Comparison of ENCODE assay signal across 10 cellular contexts in genomic region chr5:179802950-179803562, GRCh38. TPM values are rescaled to one million over a fixed set of nuclear protein-coding genes. Genes with fewer than 3 reads are reported as not detected.
DNase-seq lines count a peak whose midpoint lies in the region; ATAC-seq and TF ChIP-seq lines count a peak whose summit lies in the region.
"Had no signal": no experiment of that assay in that cellular context is flagged by ENCODE, and none has a peak within 500 bp of the region (broad histone marks: within the 10 kb centered on the region; RNA-seq: fewer than 3 reads in every experiment).

No MANE protein-coding gene starts in this region.

- WGBS in mesendoderm (ENCODE audit: extremely low coverage, insufficient coverage, low lambda C conversion rate) = no CpG with 5 or more reads among the region's 11 CpGs

- H3K79me1 ChIP-seq in mesendoderm (ENCODE audit: low read length) = peaks cover 5% of the 10 kb centered on the region

- no peaks in the 10 kb centered on the region for H3K9me3 ChIP-seq in T-helper 17 cell (ENCODE audit: control insufficient read depth, low read length, poor library complexity, severe bottlenecking)
- H3K9me3 ChIP-seq: left ventricle myocardium inferior had no signal

- H3K4me3 ChIP-seq in mesendoderm (ENCODE audit: low read length) = no peak overlapping the region
- H3K4me3 ChIP-seq: left ventricle myocardium inferior, SK-N-MC had no signal

- H3K4me1 Mint-ChIP-seq in T-helper 17 cell = peaks cover 29% of the 10 kb centered on the region

- H3K27ac Mint-ChIP-seq in T-helper 17 cell = no peak overlapping the region

- no peak overlapping the region for H4K5ac ChIP-seq in mesendoderm (ENCODE audit: low read length)

- TF ChIP-seq EP300 in Ishikawa (IDR thresholded peaks at IDR 0.05; ENCODE audit: borderline replicate concordance) = no peak

- H3K56ac ChIP-seq in mesendoderm (ENCODE audit: low read length) = peak overlapping the region; percentile 25

- no peak overlapping the region for H4K8ac ChIP-seq in mesendoderm (ENCODE audit: low read depth, low read length)

- H3K27me3 Mint-ChIP-seq in T-helper 17 cell = no peaks in the 10 kb centered on the region

- no peak overlapping the region for H3K4me2 ChIP-seq in mesendoderm (ENCODE audit: low read length)

- peak overlapping the region; percentile 45 for H3K23ac ChIP-seq in mesendoderm (ENCODE audit: low read length)

- H3K4me1 ChIP-seq in mesendoderm (ENCODE audit: control insufficient read depth, low read depth, low read length) = peaks cover 4% of the 10 kb centered on the region

- H3K4me3 Mint-ChIP-seq in T-helper 17 cell = peak overlapping the region; percentile 25

- no peak overlapping the region for H2BK120ac ChIP-seq in mesendoderm (ENCODE audit: low read depth, low read length)

- DNase-seq in COR-L47 (lab: John Stamatoyannopoulos, UW) (peak; percentile 92), T-helper 17 cell (no peak), mesendoderm (no peak), Ammon's horn (ENCODE audit: low spot score) (no peak), GDM1 (lab: John Stamatoyannopoulos, UW) (no peak), NCI-H226 (no peak)
- DNase-seq: left ventricle myocardium inferior had no signal

- H3K36me3 ChIP-seq in mesendoderm (ENCODE audit: control insufficient read depth, insufficient read depth, low read length) = peaks cover 3% of the 10 kb centered on the region

- H2BK5ac ChIP-seq in mesendoderm (ENCODE audit: low read length) = no peak overlapping the region

- H3K27me3 ChIP-seq in mesendoderm (ENCODE audit: insufficient read depth, low read length, poor library complexity) = no peaks in the 10 kb centered on the region

- no peak overlapping the region for H3K9ac ChIP-seq in mesendoderm (ENCODE audit: low read length)

- peaks cover 2% of the 10 kb centered on the region for H3K36me3 Mint-ChIP-seq in T-helper 17 cell (ENCODE audit: low read depth)

- no peak for TF ChIP-seq RAD21 in Ishikawa (IDR thresholded peaks at IDR 0.05; ENCODE audit: low read depth)

- H3K4ac ChIP-seq in mesendoderm (ENCODE audit: low read depth, low read length) = no peak overlapping the region

- peaks cover 6% of the 10 kb centered on the region for H3K79me2 ChIP-seq in mesendoderm (ENCODE audit: control insufficient read depth, insufficient read depth, low read length)

- no peak overlapping the region for H2AK5ac ChIP-seq in mesendoderm (ENCODE audit: low read length)

- H3K18ac ChIP-seq in mesendoderm (ENCODE audit: low read length) = no peak overlapping the region

- ATAC-seq in T-helper 17 cell (no peak), GM19324 (IDR thresholded peaks at IDR 0.05; ENCODE audit: low FRiP score, unreplicated experiment) (no peak)

- H3K27ac ChIP-seq in mesendoderm (ENCODE audit: low read depth, low read length) = no peak overlapping the region
- H3K27ac ChIP-seq: left ventricle myocardium inferior, SK-N-MC had no signal

- no peak overlapping the region for H2BK15ac ChIP-seq in mesendoderm (replicated peaks; ENCODE audit: low read depth)

TF ChIP-seq in Ishikawa, 13 proteins besides CTCF, POLR2A, EP300 and RAD21:
- TF ChIP-seq ZBTB7A (IDR thresholded peaks at IDR 0.05; ENCODE audit: low read depth) (0 out of 2 replicates have a peak, but pooled peaks have one; percentile 43), TCF12 (IDR thresholded peaks at IDR 0.05; ENCODE audit: low read depth) (no peak)

RNA-seq across cellular contexts. Expression of gene MGAT4B, which starts 3.6 kb away (rescaled TPM):
- 100 to 1,000 TPM; 137 to 168 TPM for total RNA-seq in T-helper 17 cell
- polyA plus RNA-seq in mesendoderm (2013, experiment 1 of 2) = 35.2 TPM
- polyA plus RNA-seq in mesendoderm (2013, experiment 2 of 2) = 37.9 TPM

RNA-seq across cellular contexts. Expression of gene LTC4S, which starts 9.3 kb away (rescaled TPM):
- 1 to 10 TPM; 6.4 to 6.8 TPM for total RNA-seq in T-helper 17 cell
- polyA plus RNA-seq in mesendoderm (2013, experiment 1 of 2) = 0.45 TPM
- polyA plus RNA-seq in mesendoderm (2013, experiment 2 of 2) = 0.42 TPM

RNA-seq across cellular contexts. Expression of gene SQSTM1, which starts 17.6 kb away (rescaled TPM):
- total RNA-seq in T-helper 17 cell = 100 to 1,000 TPM; 446 to 548 TPM
- 52.0 TPM for polyA plus RNA-seq in mesendoderm (2013, experiment 1 of 2)
- 62.0 TPM for polyA plus RNA-seq in mesendoderm (2013, experiment 2 of 2)

RNA-seq across cellular contexts. Expression of gene MRNIP, which starts 55.6 kb away (rescaled TPM):
- 10 to 100 TPM; 32.5 to 36.8 TPM for total RNA-seq in T-helper 17 cell
- polyA plus RNA-seq in mesendoderm (2013, experiment 1 of 2) = 9.5 TPM
- polyA plus RNA-seq in mesendoderm (2013, experiment 2 of 2) = 9.3 TPM
